ENCODE assay signal across 16 cellular contexts in the genomic region with DNA sequence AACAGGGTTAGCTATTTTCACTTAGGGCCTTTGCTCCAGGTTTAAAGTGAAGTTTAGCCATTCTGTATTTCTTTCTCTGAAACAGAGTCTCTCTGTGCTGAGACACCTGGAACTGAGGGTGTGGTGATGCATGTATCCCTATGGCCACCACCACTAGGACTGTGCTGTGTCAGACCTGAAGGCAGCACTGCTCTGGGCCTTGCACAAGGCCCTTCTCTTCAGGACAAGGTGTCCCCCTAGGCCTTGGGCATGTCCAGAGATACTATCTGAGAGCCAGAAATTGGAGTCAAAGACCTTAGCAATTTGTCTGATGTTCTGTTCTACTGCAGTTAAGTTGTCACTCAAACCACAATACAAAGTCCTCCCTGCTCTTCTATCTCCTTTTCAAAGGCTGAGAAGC.
A peak's percentile ranks its signal among the peaks of the same experiment; 100 is the strongest.
DNase-seq lines count a peak whose midpoint lies in the region; ATAC-seq and TF ChIP-seq lines count a peak whose summit lies in the region.
"Had no signal": no experiment of that assay in that cellular context is flagged by ENCODE, and none has a peak within 500 bp of the region (broad histone marks: within the 10 kb centered on the region; RNA-seq: fewer than 3 reads in every experiment).

No MANE protein-coding gene starts in this region.

- in situ Hi-C loops in ACHN (cut with HindIII; ENCODE audit: low pct_ligation_motif_present, low pct_unique_long_range_greater_than_20kb, low sequenced_read_pairs) = no loop called here

- TF ChIP-seq CTCF in C4-2B (conservative IDR thresholded peaks at IDR 0.05) (no peak), upper lobe of right lung (IDR thresholded peaks at IDR 0.05) (no peak), tibial nerve (IDR thresholded peaks at IDR 0.05) (no peak)

- ATAC-seq in upper lobe of right lung (peak; percentile 34), HG02870 (IDR thresholded peaks at IDR 0.05; ENCODE audit: unreplicated experiment) (no peak)
- ATAC-seq: A549; CD8-positive, alpha-beta T cell had no signal

- H3K9me3 ChIP-seq in upper lobe of right lung (no peaks in the 10 kb centered on the region), tibial nerve (no peaks in the 10 kb centered on the region)
- H3K9me3 ChIP-seq: A549, BE2C, Caco-2 had no signal

- H3K4me3 ChIP-seq in upper lobe of right lung (no peak overlapping the region), tibial nerve (no peak overlapping the region)
- H3K4me3 ChIP-seq: A549, BLaER1 had no signal

- intact Hi-C loops in upper lobe of right lung (cut with DNase I) = no loop called here

- H3K27ac ChIP-seq in C4-2B (peak overlapping the region; percentile 88), upper lobe of right lung (no peak overlapping the region), tibial nerve (no peak overlapping the region)
- H3K27ac ChIP-seq: A549, BLaER1 had no signal

- TF ChIP-seq EP300 in tibial nerve (IDR thresholded peaks at IDR 0.05) = no peak

- no peaks in the 10 kb centered on the region for H3K36me3 ChIP-seq in upper lobe of right lung
- H3K36me3 ChIP-seq in tibial nerve = no peaks in the 10 kb centered on the region
- H3K36me3 ChIP-seq: BE2C, BLaER1 had no signal

- DNase-seq in islet precursor cell (peak; percentile 51), upper lobe of right lung (no peak), tibial nerve (ENCODE audit: low spot score in 2 of 2) (no peak), ACHN (no peak)
- DNase-seq: BE2C; C1 segment of cervical spinal cord; Caco-2; Calu3; CD4-positive, alpha-beta T cell; CD8-positive, alpha-beta T cell; DMS79 treated with DMSO at 0.1 percent for 48 hours; GF-D8 had no signal

- TF ChIP-seq POLR2A in tibial nerve (IDR thresholded peaks at IDR 0.05) = no peak

- H3K27me3 ChIP-seq in upper lobe of right lung (no peaks in the 10 kb centered on the region), tibial nerve (no peaks in the 10 kb centered on the region)
- H3K27me3 ChIP-seq: BE2C, BLaER1 had no signal

- H3K4me1 ChIP-seq in upper lobe of right lung (no peaks in the 10 kb centered on the region), tibial nerve (no peaks in the 10 kb centered on the region)
- H3K4me1 ChIP-seq: A549, BE2C, BLaER1, Caco-2 had no signal
